In the genomic region with DNA sequence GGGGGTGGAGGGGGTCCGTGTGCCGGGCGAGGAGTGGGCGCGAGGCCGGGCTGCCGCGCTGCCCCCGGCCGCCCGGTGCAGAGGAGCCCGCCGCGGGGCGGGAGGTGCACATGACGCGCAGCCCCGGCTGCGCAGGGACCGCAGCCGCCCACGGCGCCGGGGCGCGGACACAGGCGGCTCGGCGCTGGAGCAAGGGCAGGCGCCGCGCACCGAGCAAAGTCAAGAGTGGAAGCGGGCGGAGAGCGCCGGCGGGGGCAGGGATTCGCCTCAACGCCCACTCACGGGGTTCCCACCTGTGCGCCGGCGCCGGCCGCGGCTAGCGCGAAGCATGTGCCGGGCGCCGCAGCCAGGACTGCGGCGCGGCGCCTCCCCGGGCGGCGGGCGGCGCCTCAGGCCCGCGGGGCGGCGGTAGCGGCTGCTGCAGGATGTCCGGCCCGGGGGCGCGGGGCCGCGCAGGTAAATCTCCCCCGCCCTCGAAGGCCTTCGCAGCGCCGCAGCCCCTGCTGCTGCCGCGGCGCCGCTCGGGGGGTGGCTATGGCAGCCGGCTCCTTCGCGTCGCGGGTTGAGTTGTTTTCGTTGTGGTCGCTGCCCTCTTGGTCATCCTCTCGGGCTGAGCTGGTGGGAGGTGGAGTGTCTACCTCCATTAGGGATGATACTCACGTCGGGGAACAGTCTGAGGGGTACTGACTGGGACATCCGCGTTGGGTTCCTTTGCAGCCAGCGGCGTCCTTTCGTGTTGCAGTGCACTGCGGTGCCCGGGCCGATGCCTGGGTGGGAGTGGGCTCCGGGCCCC, we compare ENCODE assay signal across 8 cellular contexts.
DNase-seq lines count a peak whose midpoint lies in the region; ATAC-seq and TF ChIP-seq lines count a peak whose summit lies in the region.

No MANE protein-coding gene starts in this region.

- no peaks in the 10 kb centered on the region for H3K36me3 ChIP-seq in vagina

- peaks cover 4% of the 10 kb centered on the region for H3K9me3 Mint-ChIP-seq in natural killer cell treated with Interleukin-12 subunit alpha and Interleukin-12 subunit beta and Interleukin-15 and Interleukin-18, amount 100 ng/mL, for 72 hours
- H3K9me3 Mint-ChIP-seq in natural killer cell = peaks cover 0 to 2% of the 10 kb centered on the region in 2 donors
- no peaks in the 10 kb centered on the region for H3K9me3 Mint-ChIP-seq in mesothelial cell of epicardium
- H3K9me3 Mint-ChIP-seq in activated naive CD4-positive, alpha-beta T cell treated with anti-CD3 and anti-CD28 coated beads, Interleukin-2, amount 10 ng/mL, durations not matched to agents 7 days and 5 days = no peaks in the 10 kb centered on the region

- ATAC-seq in natural killer cell treated with Interleukin-12 subunit alpha and Interleukin-12 subunit beta and Interleukin-15 and Interleukin-18, amount 100 ng/mL, for 72 hours = peak; percentile 24 to 59
- no peak for ATAC-seq in natural killer cell
- peak; percentile 66 for ATAC-seq in HG02870 (IDR thresholded peaks at IDR 0.05; ENCODE audit: unreplicated experiment)

- H3K27ac ChIP-seq in vagina = no peak overlapping the region

- peaks cover 0 to 2% of the 10 kb centered on the region in 2 donors for H3K4me1 Mint-ChIP-seq in natural killer cell treated with Interleukin-12 subunit alpha and Interleukin-12 subunit beta and Interleukin-15 and Interleukin-18, amount 100 ng/mL, for 72 hours (ENCODE audit: low read depth in 2 of 2)
- H3K4me1 Mint-ChIP-seq in natural killer cell = no peaks in the 10 kb centered on the region
- peaks cover 26% of the 10 kb centered on the region for H3K4me1 Mint-ChIP-seq in mesothelial cell of epicardium
- H3K4me1 Mint-ChIP-seq in activated naive CD4-positive, alpha-beta T cell treated with anti-CD3 and anti-CD28 coated beads, Interleukin-2, amount 10 ng/mL, durations not matched to agents 7 days and 5 days = peaks cover 4% of the 10 kb centered on the region

- intact Hi-C loops in natural killer cell (cut with micrococcal nuclease) = no loop called here
- intact Hi-C loops in vagina (cut with DNase I) = no loop called here

- no peaks in the 10 kb centered on the region for H3K27me3 ChIP-seq in vagina

- H3K27ac Mint-ChIP-seq in natural killer cell treated with Interleukin-12 subunit alpha and Interleukin-12 subunit beta and Interleukin-15 and Interleukin-18, amount 100 ng/mL, for 72 hours = no peak overlapping the region
- H3K27ac Mint-ChIP-seq in natural killer cell (no peak overlapping the region), mesothelial cell of epicardium (peak overlapping the region; percentile 56)
- no peak overlapping the region for H3K27ac Mint-ChIP-seq in activated naive CD4-positive, alpha-beta T cell treated with anti-CD3 and anti-CD28 coated beads, Interleukin-2, amount 10 ng/mL, durations not matched to agents 7 days and 5 days

- TF ChIP-seq CTCF in natural killer cell (IDR thresholded peaks at IDR 0.05) (no peak), epithelial cell of esophagus (IDR thresholded peaks at IDR 0.05; ENCODE audit: insufficient read depth, low read depth, low read length, missing control alignments) (no peak), mesothelial cell of epicardium (IDR thresholded peaks at IDR 0.05; ENCODE audit: unreplicated experiment) (no peak), vagina (IDR thresholded peaks at IDR 0.05) (no peak)

- peaks cover 5% of the 10 kb centered on the region for H3K36me3 Mint-ChIP-seq in natural killer cell treated with Interleukin-12 subunit alpha and Interleukin-12 subunit beta and Interleukin-15 and Interleukin-18, amount 100 ng/mL, for 72 hours
- H3K36me3 Mint-ChIP-seq in natural killer cell (no peaks in the 10 kb centered on the region), mesothelial cell of epicardium (no peaks in the 10 kb centered on the region)
- H3K36me3 Mint-ChIP-seq in activated naive CD4-positive, alpha-beta T cell treated with anti-CD3 and anti-CD28 coated beads, Interleukin-2, amount 10 ng/mL, durations not matched to agents 7 days and 5 days = no peaks in the 10 kb centered on the region

- no peak for DNase-seq in natural killer cell treated with Interleukin-12 subunit alpha and Interleukin-12 subunit beta and Interleukin-15 and Interleukin-18, amount 100 ng/mL, for 72 hours (ENCODE audit: low spot score)
- DNase-seq in natural killer cell (no peak), NCI-H774 (lab: John Stamatoyannopoulos, UW) (peak; percentile 61), epithelial cell of esophagus (ENCODE audit: low read depth) (peak; percentile 34), mesothelial cell of epicardium (ENCODE audit: low spot score in 2 of 2, unreplicated experiment in 2 of 2) (peak; percentile 24 to 56), vagina (ENCODE audit: extremely low spot score in 2 of 2) (no peak)
- no peak for DNase-seq in activated naive CD4-positive, alpha-beta T cell treated with anti-CD3 and anti-CD28 coated beads, Interleukin-2, amount 10 ng/mL, durations not matched to agents 7 days and 5 days

- H3K4me1 ChIP-seq in vagina = no peaks in the 10 kb centered on the region

- no peak overlapping the region for H3K4me3 Mint-ChIP-seq in natural killer cell treated with Interleukin-12 subunit alpha and Interleukin-12 subunit beta and Interleukin-15 and Interleukin-18, amount 100 ng/mL, for 72 hours
- H3K4me3 Mint-ChIP-seq in natural killer cell (no peak overlapping the region), mesothelial cell of epicardium (peak overlapping the region; percentile 79)
- no peak overlapping the region for H3K4me3 Mint-ChIP-seq in activated naive CD4-positive, alpha-beta T cell treated with anti-CD3 and anti-CD28 coated beads, Interleukin-2, amount 10 ng/mL, durations not matched to agents 7 days and 5 days

- peak overlapping the region; percentile 46 for H3K4me3 ChIP-seq in epithelial cell of esophagus (ENCODE audit: low read length)
- H3K4me3 ChIP-seq in vagina = peak overlapping the region; percentile 37 to 57

- H3K27me3 Mint-ChIP-seq in natural killer cell treated with Interleukin-12 subunit alpha and Interleukin-12 subunit beta and Interleukin-15 and Interleukin-18, amount 100 ng/mL, for 72 hours = peaks cover 23 to 30% of the 10 kb centered on the region in 2 donors
- H3K27me3 Mint-ChIP-seq in natural killer cell (ENCODE audit: low read depth in 2 of 2) (peaks cover 22 to 25% of the 10 kb centered on the region in 2 donors), mesothelial cell of epicardium (ENCODE audit: low read depth) (peaks cover 38% of the 10 kb centered on the region)
- peaks cover 22% of the 10 kb centered on the region for H3K27me3 Mint-ChIP-seq in activated naive CD4-positive, alpha-beta T cell treated with anti-CD3 and anti-CD28 coated beads, Interleukin-2, amount 10 ng/mL, durations not matched to agents 7 days and 5 days

- no peak for TF ChIP-seq POLR2A in vagina (IDR thresholded peaks at IDR 0.05)

- H3K9me3 ChIP-seq in vagina = no peaks in the 10 kb centered on the region

- CTCF ChIA-PET in activated naive CD4-positive, alpha-beta T cell treated with anti-CD3 and anti-CD28 coated beads, Interleukin-2, amount 10 ng/mL, durations not matched to agents 7 days and 5 days (lab: Charles Lee) = no interaction called here

Comparison
In these comparisons a context has a peak if more than half of its experiments do, and no peak if none do; other contexts are left out.
1. ATAC-seq: peak in natural killer cell treated with Interleukin-12 subunit alpha and Interleukin-12 subunit beta and Interleukin-15 and Interleukin-18, amount 100 ng/mL, for 72 hours (2 of 2) and HG02870 (single experiment); none in natural killer cell (0 of 3).
2. DNase-seq: peak in NCI-H774 (single experiment), epithelial cell of esophagus (single experiment) and mesothelial cell of epicardium (2 of 2); none in natural killer cell treated with Interleukin-12 subunit alpha and Interleukin-12 subunit beta and Interleukin-15 and Interleukin-18, amount 100 ng/mL, for 72 hours (single experiment), natural killer cell (single experiment), vagina (0 of 2) and activated naive CD4-positive, alpha-beta T cell treated with anti-CD3 and anti-CD28 coated beads, Interleukin-2, amount 10 ng/mL, durations not matched to agents 7 days and 5 days (single experiment).